ENCODE assay signal across 31 cellular contexts in genomic region chr12:41819948-41820347, GRCh38.
"Had no signal": no experiment of that assay in that cellular context is flagged by ENCODE, and none has a peak within 500 bp of the region (broad histone marks: within the 10 kb centered on the region; RNA-seq: fewer than 3 reads in every experiment).

No MANE protein-coding gene starts in this region.

- H3K27ac Mint-ChIP-seq: natural killer cell; nephron; neural progenitor cell; progenitor cell of endocrine pancreas; stimulated activated memory B cell treated with anti-CD40 and anti-IgM and Interleukin-4, amounts not matched to agents 10 μg/mL and 1 μg/mL and 100 μg/mL, for 72 hours; type B pancreatic cell had no signal

- H3K27me3 ChIP-seq: neural progenitor cell, ovary, spleen, suprapubic skin, testis, tibial artery, transverse colon, upper lobe of right lung, uterus had no signal

- H3K27ac ChIP-seq: neural progenitor cell, ovary, parathyroid adenoma, psoas muscle, skin epidermis, spleen, suprapubic skin, testis, tibial artery, transverse colon, upper lobe of right lung, uterus had no signal

- H3K36me3 ChIP-seq: neural progenitor cell, ovary, spleen, suprapubic skin, tibial artery, transverse colon, upper lobe of right lung, uterus had no signal

- H3K9me3 Mint-ChIP-seq: neural progenitor cell; stimulated activated memory B cell treated with anti-CD40 and anti-IgM and Interleukin-4, amounts not matched to agents 10 μg/mL and 1 μg/mL and 100 μg/mL, for 72 hours; type B pancreatic cell had no signal

- DNase-seq: natural killer cell; occipital lobe; ovary; posterior cingulate gyrus; psoas muscle; right cardiac atrium; spleen; stimulated activated CD4-positive, alpha-beta T cell treated with anti-CD3 and anti-CD28 coated beads, Interleukin-12 subunit alpha, Interleukin-12 subunit beta, amount 100 ng/mL, for 4 hours; stimulated activated CD4-positive, alpha-beta T cell treated with anti-CD3 and anti-CD28 coated beads, Interleukin-1b, Interleukin-23, amount 100 ng/mL, for 48 hours; stimulated activated CD4-positive, alpha-beta T cell treated with anti-CD3 and anti-CD28 coated beads, Interleukin-4, amount 100 ng/mL, for 1 hour; stimulated activated CD4-positive, alpha-beta T cell treated with anti-CD3 and anti-CD28 coated beads, Interleukin-4, amount 100 ng/mL, for 4 hours; stimulated activated CD8-positive, alpha-beta memory T cell treated with anti-CD3 and anti-CD28 coated beads, Interleukin-4, amount 100 ng/mL, for 48 hours; stimulated activated naive CD4-positive, alpha-beta T cell; stimulated activated naive CD8-positive, alpha-beta T cell treated with anti-CD3 and anti-CD28 coated beads, Interleukin-15, amount 100 ng/mL, for 72 hours; stimulated activated naive CD8-positive, alpha-beta T cell treated with anti-CD3 and anti-CD28 coated beads, Interleukin-15, Interleukin-2, amounts not matched to agents 100 U/mL and 50 U/mL, for 24 hours; substantia nigra; testis; tibial artery; transverse colon; upper lobe of right lung; uterus had no signal

- ATAC-seq: natural killer cell; psoas muscle; right cardiac atrium; sciatic nerve; stimulated activated memory B cell treated with anti-CD40 and anti-IgM and Interleukin-4, amounts not matched to agents 10 μg/mL and 1 μg/mL and 100 μg/mL, for 72 hours; stimulated activated naive CD8-positive, alpha-beta T cell treated with anti-CD3 and anti-CD28 coated beads, Interleukin-15, amount 100 ng/mL, for 72 hours; stimulated activated naive CD8-positive, alpha-beta T cell treated with anti-CD3 and anti-CD28 coated beads, Interleukin-15, Interleukin-2, amounts not matched to agents 100 U/mL and 50 U/mL, for 24 hours; upper lobe of right lung had no signal

- H3K79me2 ChIP-seq: parathyroid adenoma had no signal

- H3K9ac ChIP-seq: neural progenitor cell, parathyroid adenoma had no signal

- H3K36me3 Mint-ChIP-seq: natural killer cell; neural progenitor cell; stimulated activated memory B cell treated with anti-CD40 and anti-IgM and Interleukin-4, amounts not matched to agents 10 μg/mL and 1 μg/mL and 100 μg/mL, for 72 hours; type B pancreatic cell had no signal

- H3K4me2 ChIP-seq: neural progenitor cell, smooth muscle cell had no signal

- H2AFZ ChIP-seq: neural progenitor cell, parathyroid adenoma had no signal

- H3K4me1 Mint-ChIP-seq: natural killer cell; nephron; neural progenitor cell; stimulated activated memory B cell treated with anti-CD40 and anti-IgM and Interleukin-4, amounts not matched to agents 10 μg/mL and 1 μg/mL and 100 μg/mL, for 72 hours; stimulated activated naive CD8-positive, alpha-beta T cell treated with anti-CD3 and anti-CD28 coated beads, Interleukin-15, amount 100 ng/mL, for 72 hours had no signal

- H3K4me3 Mint-ChIP-seq: natural killer cell; nephron; neural progenitor cell; stimulated activated memory B cell treated with anti-CD40 and anti-IgM and Interleukin-4, amounts not matched to agents 10 μg/mL and 1 μg/mL and 100 μg/mL, for 72 hours; stimulated activated naive CD8-positive, alpha-beta T cell treated with anti-CD3 and anti-CD28 coated beads, Interleukin-15, amount 100 ng/mL, for 72 hours; type B pancreatic cell had no signal

- H3K27me3 Mint-ChIP-seq: progenitor cell of endocrine pancreas; stimulated activated memory B cell treated with anti-CD40 and anti-IgM and Interleukin-4, amounts not matched to agents 10 μg/mL and 1 μg/mL and 100 μg/mL, for 72 hours; stimulated activated naive CD8-positive, alpha-beta T cell treated with anti-CD3 and anti-CD28 coated beads, Interleukin-15, amount 100 ng/mL, for 72 hours; type B pancreatic cell had no signal

- H3K4me1 ChIP-seq: neural progenitor cell, parathyroid adenoma, psoas muscle, spleen, suprapubic skin, testis, tibial artery, transverse colon, upper lobe of right lung, uterus had no signal

- H3K4me3 ChIP-seq: neural progenitor cell, ovary, psoas muscle, skin epidermis, smooth muscle cell, spleen, suprapubic skin, testis, tibial artery, transverse colon, upper lobe of right lung, uterus had no signal

- H3K9me3 ChIP-seq: ovary, psoas muscle, suprapubic skin, testis, tibial artery, transverse colon, upper lobe of right lung, uterus had no signal
